Comparison of ENCODE assay signal across 16 cellular contexts in genomic region chr10:47379445-47379785, GRCh38. TPM values are rescaled to one million over a fixed set of nuclear protein-coding genes. Genes with fewer than 3 reads are reported as not detected.
A peak's percentile ranks its signal among the peaks of the same experiment; 100 is the strongest.
DNase-seq lines count a peak whose midpoint lies in the region; TF ChIP-seq lines count a peak whose summit lies in the region.
"Had no signal": no experiment of that assay in that cellular context is flagged by ENCODE, and none has a peak within 500 bp of the region (broad histone marks: within the 10 kb centered on the region; RNA-seq: fewer than 3 reads in every experiment).

No MANE protein-coding gene starts in this region.

- H3K27ac ChIP-seq in Peyer's patch (peak overlapping the region in 1 of 4 donors; percentile 82), layer of hippocampus (ENCODE audit: low read depth, low read length) (peak overlapping the region; percentile 71), substantia nigra (ENCODE audit: low read depth, low read length, poor library complexity, severe bottlenecking) (peak overlapping the region; percentile 93)
- H3K27ac ChIP-seq: KMS-11 had no signal

- peaks cover 0 to 26% (median 3%) of the 10 kb centered on the region in 4 donors for H3K4me1 ChIP-seq in Peyer's patch

- no peak for TF ChIP-seq CTCF in Peyer's patch (IDR thresholded peaks at IDR 0.05)

- H3K36me3 ChIP-seq in Peyer's patch (no peaks in the 10 kb centered on the region), MG63 (no peaks in the 10 kb centered on the region)

- TF ChIP-seq POLR2A in Peyer's patch (IDR thresholded peaks at IDR 0.05) = no peak

- H3K4me3 ChIP-seq in Peyer's patch = no peak overlapping the region
- no peak overlapping the region for H3K4me3 ChIP-seq in MG63

- peak; percentile 4 for DNase-seq in AG20443 (ENCODE audit: low spot score)
- peak in 2 of 3 donors; percentile 13 to 31 for DNase-seq in Peyer's patch
- DNase-seq in substantia nigra (lab: John Stamatoyannopoulos, UW) = no peak
- no peak for DNase-seq in SKM-1 treated with dmso at 0.1 percent for 144 hours (lab: John Stamatoyannopoulos, UW; ENCODE audit: unreplicated experiment)
- no peak for DNase-seq in OCI-M2 (lab: John Stamatoyannopoulos, UW; ENCODE audit: unreplicated experiment)
- no peak for DNase-seq in MG63
- DNase-seq: COR-L47, DMS153, EL, NCI-H1092, NCI-H2081 treated with DMSO at 0.1 percent for 48 hours, NCI-H2227 treated with DMSO at 0.1 percent for 48 hours had no signal

- no peaks in the 10 kb centered on the region for H3K27me3 ChIP-seq in Peyer's patch
- no peaks in the 10 kb centered on the region for H3K27me3 ChIP-seq in layer of hippocampus (ENCODE audit: control insufficient read depth, insufficient read depth, low read length)
- H3K27me3 ChIP-seq in MG63 = no peaks in the 10 kb centered on the region

- no peaks in the 10 kb centered on the region for H3K9me3 ChIP-seq in Peyer's patch
- H3K9me3 ChIP-seq in MG63 = no peaks in the 10 kb centered on the region

RNA-seq across cellular contexts. Expression of gene ZNF488, which starts 4.7 kb away (rescaled TPM):
- total RNA-seq in Peyer's patch = 10 to 100 TPM in 3 of 4 donors, 1 to 10 TPM in 1; 4.1 to 23.5 (median 16.1) TPM
- 0.07 TPM in 1 of 2 replicates, not detected in the other for total RNA-seq in MG63 (2014; rRNA removed; shearing (Covaris generic); ENCODE audit: low replicate concordance)

RNA-seq across cellular contexts. Expression of gene RBP3, which starts 31.3 kb away (rescaled TPM):
- total RNA-seq in Peyer's patch = not detected
- not detected in 2 replicates for total RNA-seq in MG63 (2014; rRNA removed; shearing (Covaris generic); ENCODE audit: low replicate concordance)
- total RNA-seq: H1, M059J had no signal

RNA-seq across cellular contexts. Expression of gene GDF2, which starts 57.2 kb away (rescaled TPM):
- total RNA-seq in Peyer's patch = not detected
- not detected in 2 replicates for total RNA-seq in MG63 (2014; rRNA removed; shearing (Covaris generic); ENCODE audit: low replicate concordance)
- total RNA-seq: H1, M059J had no signal

Comparison
In these comparisons a context has a peak if more than half of its experiments do, and no peak if none do; other contexts are left out.
1. DNase-seq: peak in AG20443 (single experiment) and Peyer's patch (2 of 3); none in substantia nigra (0 of 49), SKM-1 treated with dmso at 0.1 percent for 144 hours (single experiment), OCI-M2 (single experiment) and MG63 (single experiment).